8 cellular contexts compared by ENCODE assay signal in the genomic region with DNA sequence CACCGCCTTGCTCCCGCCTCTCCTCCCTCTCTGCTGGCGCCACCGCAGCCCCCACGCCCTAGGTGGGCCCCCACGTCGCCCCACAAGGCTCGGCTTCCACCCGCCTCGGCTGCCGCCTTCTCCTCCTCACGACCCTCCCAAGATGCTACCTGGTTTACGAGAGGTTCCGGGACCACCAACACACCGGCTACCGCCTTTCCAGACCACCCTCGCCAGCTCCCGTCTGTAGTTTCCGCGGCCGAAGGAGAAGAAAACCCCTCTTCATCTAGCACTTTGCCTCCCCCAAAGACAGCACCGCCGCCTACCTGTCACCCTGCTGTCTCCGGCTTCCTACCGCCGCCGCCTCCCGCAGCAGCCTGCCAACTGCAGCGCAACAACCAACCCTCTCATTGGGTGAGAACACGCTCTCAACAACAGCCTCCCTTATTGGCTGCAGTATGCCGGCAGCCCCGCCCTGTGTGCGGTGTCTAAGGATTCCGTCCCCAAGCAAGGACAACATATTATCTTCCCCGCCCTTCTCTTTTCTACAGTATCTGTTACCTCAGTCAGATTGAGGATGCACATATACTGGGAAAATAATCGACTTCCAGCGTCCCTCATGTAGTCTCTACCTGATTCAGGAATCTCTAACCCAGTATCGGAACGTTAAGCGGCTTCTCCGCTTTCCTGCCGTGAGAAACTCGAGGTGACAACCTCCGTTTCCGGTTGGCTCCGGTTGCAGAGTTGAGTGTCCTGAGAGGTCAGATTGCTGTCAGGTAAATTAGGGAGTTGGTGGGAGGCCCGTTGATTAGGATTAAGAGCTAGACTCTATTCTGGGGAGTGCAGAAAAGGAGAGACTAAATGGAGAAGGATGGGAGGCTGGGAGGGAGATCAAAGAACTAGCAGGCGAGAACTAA. TPM values are rescaled to one million over a fixed set of nuclear protein-coding genes. Genes with fewer than 3 reads are reported as not detected.
A peak's percentile ranks its signal among the peaks of the same experiment; 100 is the strongest.
DNase-seq lines count a peak whose midpoint lies in the region; ATAC-seq, FAIRE-seq and TF ChIP-seq lines count a peak whose summit lies in the region.

A gene (minus strand): TSS at position 367 of the 896 bp plus-strand sequence. CDS start 47,662 bp downstream, outside the sequence.
A gene (plus strand): TSS at position 697 of the 896 bp plus-strand sequence. CDS start 6,882 bp downstream, outside the sequence.

- H3K9me3 ChIP-seq in SU-DHL-6 (ENCODE audit: insufficient read depth, low read length), result no peaks in the 10 kb centered on the region
- H3K9me3 ChIP-seq in pancreas, result no peaks in the 10 kb centered on the region
- H3K9me3 ChIP-seq in tibial artery, result no peaks in the 10 kb centered on the region

- peak within 1 kb of the TSS; percentile 72 for H3K27ac ChIP-seq in SU-DHL-6 (ENCODE audit: low read depth, low read length)
- H3K27ac ChIP-seq in pancreas, result peak within 1 kb of the TSS; percentile 81 to 88 (median 86)
- H3K27ac ChIP-seq in tibial artery, result peak within 1 kb of the TSS; percentile 81 to 84

- H3K9me2 ChIP-seq in SU-DHL-6 (replicated peaks; ENCODE audit: insufficient read depth, low read length), result no peaks in the 10 kb centered on the region

- H3K79me2 ChIP-seq in SU-DHL-6 (ENCODE audit: insufficient read depth, low read length), result peaks cover 76% of the 10 kb centered on the region

- no peaks in the 10 kb centered on the region for H3K27me3 Mint-ChIP-seq in activated naive CD8-positive, alpha-beta T cell treated with anti-CD3 and anti-CD28 coated beads, Interleukin-2, amount 10 ng/mL, durations not matched to agents 7 days and 5 days

- peaks cover 9 to 31% (median 23%) of the 10 kb centered on the region in 3 donors for H3K4me1 ChIP-seq in pancreas
- peaks cover 0 to 47% (median 25%) of the 10 kb centered on the region in 4 donors for H3K4me1 ChIP-seq in tibial artery

- peaks cover 4% of the 10 kb centered on the region; the same call in 1 of the 2 replicates for H3F3A ChIP-seq in SU-DHL-6 (ENCODE audit: insufficient read depth)

- peak within 1 kb of the TSS; percentile 100 for H3K4me2 ChIP-seq in SU-DHL-6 (ENCODE audit: low read depth, low read length, poor library complexity, severe bottlenecking)

- H3K36me3 ChIP-seq in SU-DHL-6 (ENCODE audit: low read length), result 0 out of 2 replicates have a peak, but pooled peaks cover 5% of the 10 kb centered on the region
- no peaks in the 10 kb centered on the region for H3K36me3 ChIP-seq in pancreas
- H3K36me3 ChIP-seq in tibial artery, result no peaks in the 10 kb centered on the region

- H3K27me3 ChIP-seq in SU-DHL-6 (ENCODE audit: low read length) (no peaks in the 10 kb centered on the region), pancreas (no peaks in the 10 kb centered on the region), tibial artery (no peaks in the 10 kb centered on the region)

- no peaks in the 10 kb centered on the region for H3K9me3 Mint-ChIP-seq in activated naive CD8-positive, alpha-beta T cell treated with anti-CD3 and anti-CD28 coated beads, Interleukin-2, amount 10 ng/mL, durations not matched to agents 7 days and 5 days

- H4K20me1 ChIP-seq in SU-DHL-6 (ENCODE audit: low read depth, low read length), result no peaks in the 10 kb centered on the region

- peak within 1 kb of the TSS; percentile 90 for H3K4me3 Mint-ChIP-seq in activated naive CD8-positive, alpha-beta T cell treated with anti-CD3 and anti-CD28 coated beads, Interleukin-2, amount 10 ng/mL, durations not matched to agents 7 days and 5 days

- ATAC-seq in HG02759 (IDR thresholded peaks at IDR 0.05; ENCODE audit: unreplicated experiment) (peak; percentile 99), Right ventricle myocardium superior (ENCODE audit: poor library complexity) (peak; percentile 99), pancreas (peak; percentile 99 to 100 (median 99))
- ATAC-seq in activated naive CD8-positive, alpha-beta T cell treated with anti-CD3 and anti-CD28 coated beads, Interleukin-2, amount 10 ng/mL, durations not matched to agents 7 days and 5 days (ENCODE audit: low read depth), result peak; percentile 97

- H3K4me3 ChIP-seq in SU-DHL-6 (ENCODE audit: insufficient read depth, low read length, poor library complexity, severe bottlenecking), result peak within 1 kb of the TSS; percentile 86
- H3K4me3 ChIP-seq in pancreas, result peak within 1 kb of the TSS; percentile 63 to 96 (median 91)
- H3K4me3 ChIP-seq in tibial artery, result peak within 1 kb of the TSS; percentile 89 to 90

- intact Hi-C loops in Right ventricle myocardium superior (cut with DNase I), result loop anchor here (5.0 to 10.0 kb wide), 5 partner anchors 46 to 169 kb away; a partner anchor contains a TSS
- intact Hi-C loops in pancreas (cut with DNase I), result no loop called here
- intact Hi-C loops in tibial artery (cut with DNase I; ENCODE audit: low total_unique reads), result loop anchor here (1.0 to 10.0 kb wide), 4 partner anchors 45 to 259 kb away; a partner anchor contains a TSS

- peak; percentile 85 for FAIRE-seq in pancreas (lab: Jason Lieb, UNC)

- peak within 1 kb of the TSS; percentile 87 for H3K27ac Mint-ChIP-seq in activated naive CD8-positive, alpha-beta T cell treated with anti-CD3 and anti-CD28 coated beads, Interleukin-2, amount 10 ng/mL, durations not matched to agents 7 days and 5 days

- peak within 1 kb of the TSS; percentile 81 for H2AFZ ChIP-seq in SU-DHL-6 (ENCODE audit: low read depth, low read length, severe bottlenecking)

- WGBS in pancreas, 2 donors, result 0 to 1% methylated on average over 45 to 48 of the region's 48 CpGs

- H3K9ac ChIP-seq in SU-DHL-6 (ENCODE audit: low read length), result peak within 1 kb of the TSS; percentile 69

- H3K4me1 Mint-ChIP-seq in activated naive CD8-positive, alpha-beta T cell treated with anti-CD3 and anti-CD28 coated beads, Interleukin-2, amount 10 ng/mL, durations not matched to agents 7 days and 5 days, result peaks cover 33% of the 10 kb centered on the region

- no peaks in the 10 kb centered on the region for H3K36me3 Mint-ChIP-seq in activated naive CD8-positive, alpha-beta T cell treated with anti-CD3 and anti-CD28 coated beads, Interleukin-2, amount 10 ng/mL, durations not matched to agents 7 days and 5 days

- DNase-seq in NCI-H128 (lab: John Stamatoyannopoulos, UW; ENCODE audit: unreplicated experiment) (peak; percentile 79), Right ventricle myocardium superior (peak; percentile 94), pancreas (peak; percentile 87 to 93 (median 90)), tibial artery (peak; percentile 89 to 93)
- peak; percentile 88 for DNase-seq in activated naive CD8-positive, alpha-beta T cell treated with anti-CD3 and anti-CD28 coated beads, Interleukin-2, amount 10 ng/mL, durations not matched to agents 7 days and 5 days

- POLR2A ChIA-PET in activated naive CD8-positive, alpha-beta T cell treated with anti-CD3 and anti-CD28 coated beads, Interleukin-2, amount 10 ng/mL, durations not matched to agents 7 days and 5 days (lab: Charles Lee), result interaction anchor here (0.6 to 3.9 kb wide), 9 partner anchors 11 to 162 kb away, joined by 3 to 35 read pairs (median 8); a partner anchor contains a TSS

- TF ChIP-seq CTCF in GM12873 (IDR thresholded peaks at IDR 0.05; ENCODE audit: insufficient read depth, low read depth, low read length, missing control alignments) (peak; percentile 35), SU-DHL-6 (IDR thresholded peaks at IDR 0.05; ENCODE audit: insufficient read depth, low read length, poor library complexity, severe bottlenecking) (no peak), pancreas (IDR thresholded peaks at IDR 0.05) (no peak), tibial artery (IDR thresholded peaks at IDR 0.05) (peak in 1 of 2 experiments; percentile 32)

RNA-seq across cellular contexts. Expression of the first gene that starts in this region (rescaled TPM):
- 10 to 100 TPM; 37.0 to 40.5 TPM for total RNA-seq in activated naive CD8-positive, alpha-beta T cell treated with anti-CD3 and anti-CD28 coated beads, Interleukin-2, amount 10 ng/mL, durations not matched to agents 7 days and 5 days
- 12.0 TPM for total RNA-seq in Right ventricle myocardium superior
- total RNA-seq in pancreas, result 10 to 100 TPM in 3 of 6 donors, 1 to 10 TPM in 3; 7.2 to 14.5 (median 9.6) TPM
- polyA plus RNA-seq in pancreas, result 1 to 10 TPM; 4.2 to 4.7 TPM

RNA-seq across cellular contexts. Expression of the second gene that starts in this region (rescaled TPM):
- 100 to 1,000 TPM; 115 to 116 TPM for total RNA-seq in activated naive CD8-positive, alpha-beta T cell treated with anti-CD3 and anti-CD28 coated beads, Interleukin-2, amount 10 ng/mL, durations not matched to agents 7 days and 5 days
- 541 TPM for total RNA-seq in Right ventricle myocardium superior
- 10 to 100 TPM; 14.8 to 36.7 (median 26.6) TPM for total RNA-seq in pancreas
- 10 to 100 TPM; 23.2 to 42.5 TPM for polyA plus RNA-seq in pancreas

Comparison
In these comparisons a context has a peak if more than half of its experiments do, and no peak if none do; other contexts are left out.
1. Peak in every context shown above with its lines: DNase-seq, ATAC-seq, H3K4me3 ChIP-seq and H3K27ac ChIP-seq.
2. intact Hi-C loops: an anchor here in Right ventricle myocardium superior (5.0 to 10.0 kb wide) and tibial artery (1.0 to 10.0 kb wide); none called in pancreas.